Comparison of ENCODE assay signal across 1 cellular context in the genomic region with DNA sequence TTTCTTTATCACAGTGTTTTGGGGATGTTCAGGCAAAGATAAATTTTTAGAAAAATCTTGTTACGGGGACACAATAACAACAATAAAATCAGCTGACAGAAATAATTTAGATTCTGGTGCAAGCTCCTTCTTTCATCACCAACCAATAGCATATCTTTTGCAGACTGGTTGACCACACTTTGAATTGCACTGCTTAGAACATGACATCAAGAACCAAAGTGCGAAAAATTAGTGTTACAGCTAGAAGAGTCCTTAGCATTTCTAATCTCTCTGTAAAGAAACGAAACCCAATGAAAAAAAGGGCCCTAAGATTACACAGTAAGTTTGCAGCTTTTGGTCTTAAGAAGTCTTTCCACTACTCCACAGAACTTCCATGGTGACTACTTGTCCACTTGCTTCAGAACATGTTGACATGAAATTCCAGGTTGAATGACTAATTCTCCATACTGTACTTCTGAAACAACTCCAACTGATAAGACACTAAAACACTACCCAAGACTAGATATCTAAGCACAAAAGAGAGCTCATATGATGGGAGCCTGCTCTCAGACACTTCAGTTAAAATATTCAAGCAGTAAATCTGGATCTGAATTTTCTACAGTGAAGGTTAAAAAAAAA.
TF ChIP-seq lines count a peak whose summit lies in the region.

No MANE protein-coding gene starts in this region.

TF ChIP-seq in IMR-90, 13 proteins besides CTCF, POLR2A, EP300 and RAD21:
- TF ChIP-seq, protein P1, sequence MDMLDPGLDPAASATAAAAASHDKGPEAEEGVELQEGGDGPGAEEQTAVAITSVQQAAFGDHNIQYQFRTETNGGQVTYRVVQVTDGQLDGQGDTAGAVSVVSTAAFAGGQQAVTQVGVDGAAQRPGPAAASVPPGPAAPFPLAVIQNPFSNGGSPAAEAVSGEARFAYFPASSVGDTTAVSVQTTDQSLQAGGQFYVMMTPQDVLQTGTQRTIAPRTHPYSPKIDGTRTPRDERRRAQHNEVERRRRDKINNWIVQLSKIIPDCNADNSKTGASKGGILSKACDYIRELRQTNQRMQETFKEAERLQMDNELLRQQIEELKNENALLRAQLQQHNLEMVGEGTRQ (IDR thresholded peaks at IDR 0.05; ENCODE audit: low read depth, low read length), result no peak
TF ChIP-seq in IMR-90: peak in this region for 0.
